14 cellular contexts compared by ENCODE assay signal in genomic region chr5:159913048-159913447, GRCh38. TPM values are rescaled to one million over a fixed set of nuclear protein-coding genes. Genes with fewer than 3 reads are reported as not detected.
DNase-seq lines count a peak whose midpoint lies in the region; ATAC-seq, FAIRE-seq and TF ChIP-seq lines count a peak whose summit lies in the region.
"Had no signal": no experiment of that assay in that cellular context is flagged by ENCODE, and none has a peak within 500 bp of the region (broad histone marks: within the 10 kb centered on the region; RNA-seq: fewer than 3 reads in every experiment).

No MANE protein-coding gene starts in this region.

- ATAC-seq in body of pancreas (peak; percentile 29), HG03139 (IDR thresholded peaks at IDR 0.05; ENCODE audit: unreplicated experiment) (no peak)
- ATAC-seq: activated CD8-positive, alpha-beta memory T cell treated with anti-CD3 and anti-CD28 coated beads, Interleukin-2, amount 10 ng/mL, durations not matched to agents 7 days and 5 days; GM23338 had no signal

- no peaks in the 10 kb centered on the region for H3K9me3 ChIP-seq in body of pancreas
- H3K9me3 ChIP-seq in keratinocyte (ENCODE audit: control insufficient read depth, low read depth, low read length), result no peaks in the 10 kb centered on the region
- H3K9me3 ChIP-seq in tibial artery, result no peaks in the 10 kb centered on the region
- H3K9me3 ChIP-seq: mucosa of descending colon had no signal

- DNase-seq in HTR-8/SVneo (ENCODE audit: insufficient read length, low spot score) (peak; percentile 64), body of pancreas (peak in 1 of 4 donors; percentile 31), keratinocyte (ENCODE audit: low read depth, low spot score) (no peak), tibial artery (no peak), occipital lobe (lab: John Stamatoyannopoulos, UW) (no peak)
- DNase-seq in activated CD4-positive, alpha-beta T cell treated with anti-CD3 and anti-CD28 coated beads, Interleukin-2, amount 50 U/mL, for 48 hours, result no peak
- DNase-seq: activated CD8-positive, alpha-beta memory T cell treated with anti-CD3 and anti-CD28 coated beads, Interleukin-2, amount 10 ng/mL, durations not matched to agents 7 days and 5 days; amygdala; NCI-H1105 had no signal

- no peak overlapping the region for H3K9ac ChIP-seq in keratinocyte (ENCODE audit: control insufficient read depth, extremely low read depth, insufficient read depth, low read length)

- dilution Hi-C loops in keratinocyte (cut with MboI; ENCODE audit: extremely low pct_ligation_motif_present, low sequenced_read_pairs), result no loop called here

- H3K36me3 ChIP-seq in body of pancreas (replicated peaks in 1 of 2; ENCODE audit: insufficient read depth in 1 of 2, low read depth in 2 of 2) (no peaks in the 10 kb centered on the region), keratinocyte (ENCODE audit: control insufficient read depth in 2 of 2, extremely low read depth in 1 of 2, insufficient read depth in 2 of 2, low read length in 2 of 2) (no peaks in the 10 kb centered on the region), tibial artery (no peaks in the 10 kb centered on the region)

- intact Hi-C loops in body of pancreas (cut with DNase I) (no loop called here), tibial artery (cut with DNase I; ENCODE audit: low total_unique reads) (loop anchor here (10.0 kb wide), 1 partner anchor 52 kb away; no protein-coding TSS in a partner anchor)

- TF ChIP-seq CTCF in body of pancreas (IDR thresholded peaks at IDR 0.05) (no peak), keratinocyte (optimal IDR thresholded peaks at IDR 0.05 in 1 of 3, IDR thresholded peaks at IDR 0.05 in 1 of 3, conservative IDR thresholded peaks at IDR 0.05 in 1 of 3; ENCODE audit: extremely low read depth in 1 of 3, insufficient read depth in 2 of 3, low read length in 3 of 3) (no peak), tibial artery (IDR thresholded peaks at IDR 0.05) (no peak)

- FAIRE-seq in HTR-8/SVneo (lab: Jason Lieb, UNC), result peak; percentile 28
- peak; percentile 95 for FAIRE-seq in keratinocyte (lab: Jason Lieb, UNC)
- FAIRE-seq: frontal cortex had no signal

- peaks cover 23% of the 10 kb centered on the region for H3K4me1 ChIP-seq in body of pancreas
- peaks cover 54% of the 10 kb centered on the region for H3K4me1 ChIP-seq in keratinocyte (ENCODE audit: control insufficient read depth, extremely low read depth, insufficient read depth, low read length)
- H3K4me1 ChIP-seq in tibial artery, result peaks cover 0 to 90% (median 46%) of the 10 kb centered on the region in 4 donors

- H3K79me2 ChIP-seq in keratinocyte (ENCODE audit: control insufficient read depth, insufficient read depth, low read length), result no peaks in the 10 kb centered on the region

- H3K4me3 ChIP-seq in body of pancreas, result no peak overlapping the region
- H3K4me3 ChIP-seq in keratinocyte (ENCODE audit: control insufficient read depth in 2 of 3, extremely low read depth in 1 of 3, insufficient read depth in 2 of 3, low read depth in 1 of 3, low read length in 3 of 3), result no peak overlapping the region
- H3K4me3 ChIP-seq in tibial artery, result no peak overlapping the region
- H3K4me3 ChIP-seq: GM23338, mucosa of descending colon had no signal

- 38 to 45% methylated on average over 6 of the region's 6 CpGs for WGBS in body of pancreas, 2 donors

- no peaks in the 10 kb centered on the region for H3K9me1 ChIP-seq in keratinocyte (ENCODE audit: control insufficient read depth, extremely low read depth, insufficient read depth, low read length)

- H2AFZ ChIP-seq in keratinocyte (ENCODE audit: control insufficient read depth, low read length), result no peak overlapping the region
- H2AFZ ChIP-seq: GM23338 had no signal

- H3K27me3 ChIP-seq in body of pancreas (peaks cover 0 to 7% of the 10 kb centered on the region in 2 donors), keratinocyte (ENCODE audit: control insufficient read depth, extremely low read depth, insufficient read depth, low read length) (no peaks in the 10 kb centered on the region), tibial artery (no peaks in the 10 kb centered on the region)

- H3K4me2 ChIP-seq in keratinocyte (ENCODE audit: control insufficient read depth, extremely low read depth, insufficient read depth, low read depth, low read length), result peak overlapping the region; percentile 73
- H3K4me2 ChIP-seq: GM23338 had no signal

- no peaks in the 10 kb centered on the region for H4K20me1 ChIP-seq in keratinocyte (ENCODE audit: control insufficient read depth, extremely low read depth, insufficient read depth, low read length)

- H3K27ac ChIP-seq in body of pancreas, result no peak overlapping the region
- peak overlapping the region; percentile 47 for H3K27ac ChIP-seq in keratinocyte (ENCODE audit: control insufficient read depth, insufficient read depth, low read length)
- H3K27ac ChIP-seq in tibial artery, result peak overlapping the region; percentile 76 to 91

- TF ChIP-seq POLR2A in body of pancreas (IDR thresholded peaks at IDR 0.05), result no peak

RNA-seq across cellular contexts. Expression of gene ADRA1B, which starts 3.2 kb away (rescaled TPM):
- total RNA-seq in body of pancreas (1 to 10 TPM in 1 of 2 donors, under 1 TPM in 1; 0.26 to 4.0 TPM), occipital lobe (1.1 TPM)
- polyA plus RNA-seq in keratinocyte, result 0.18 to 0.77 TPM (median 0.23 TPM) in 3 replicates
- not detected for polyA plus RNA-seq in keratinocyte (2011; ENCODE audit: low read depth)
- polyA plus RNA-seq in keratinocyte (2011; cell fraction: cytosol; rRNA removed), result 0.16 and 0.21 TPM in 2 replicates
- polyA plus RNA-seq in keratinocyte (2011; cell fraction: nucleus; rRNA removed), result 0.35 and 0.36 TPM in 2 replicates
- 0.95 TPM in 1 of 2 replicates, not detected in the other for polyA plus RNA-seq in keratinocyte (2012; ENCODE audit: low replicate concordance)
- 0.30 to 2.1 TPM (median 0.42 TPM) in 3 replicates for polyA minus RNA-seq in keratinocyte
- polyA minus RNA-seq in keratinocyte (2011; cell fraction: cytosol; rRNA and poly(A)+ RNA removed), result not detected
- 0.31 and 0.42 TPM in 2 replicates for polyA minus RNA-seq in keratinocyte (2011; cell fraction: nucleus; rRNA and poly(A)+ RNA removed)
- total RNA-seq: GM23338; T-helper 2 cell treated with Interferon-gamma antibody and Interleukin-4, amounts not matched to agents 100 ng/mL and 5 ng/mL, for 36 hours had no signal
- polyA plus RNA-seq: GM23338 had no signal

Comparison
In these comparisons a context has a peak if more than half of its experiments do, and no peak if none do; other contexts are left out.
1. H3K27ac ChIP-seq: peak in keratinocyte (single experiment) and tibial artery (2 of 2); none in body of pancreas (0 of 4).